Comparison of ENCODE assay signal across 1 cellular context in genomic region chr2:20654414-20654813, GRCh38.
TF ChIP-seq lines count a peak whose summit lies in the region.

No MANE protein-coding gene starts in this region.

TF ChIP-seq in HepG2, 621 proteins besides CTCF, POLR2A, EP300 and RAD21:
- TF ChIP-seq ZNF562 (CRISPR knock-in tag; IDR thresholded peaks at IDR 0.05; ENCODE audit: borderline replicate concordance) (no peak), ISX (CRISPR knock-in tag; conservative IDR thresholded peaks at IDR 0.05) (no peak), ZNF704 (CRISPR knock-in tag; IDR thresholded peaks at IDR 0.05; ENCODE audit: borderline replicate concordance) (no peak), MNT (IDR thresholded peaks at IDR 0.05) (peak; percentile 18; the same call in 1 of the 2 replicates), ZNF20 (CRISPR knock-in tag; IDR thresholded peaks at IDR 0.05) (no peak), ZMYM3 (CRISPR knock-in tag; IDR thresholded peaks at IDR 0.05) (0 out of 2 replicates have a peak, but pooled peaks have one; percentile 33), ZNF121 (CRISPR knock-in tag; IDR thresholded peaks at IDR 0.05) (no peak)
TF ChIP-seq in HepG2: peak in this region for 2.
